In the genomic region with DNA sequence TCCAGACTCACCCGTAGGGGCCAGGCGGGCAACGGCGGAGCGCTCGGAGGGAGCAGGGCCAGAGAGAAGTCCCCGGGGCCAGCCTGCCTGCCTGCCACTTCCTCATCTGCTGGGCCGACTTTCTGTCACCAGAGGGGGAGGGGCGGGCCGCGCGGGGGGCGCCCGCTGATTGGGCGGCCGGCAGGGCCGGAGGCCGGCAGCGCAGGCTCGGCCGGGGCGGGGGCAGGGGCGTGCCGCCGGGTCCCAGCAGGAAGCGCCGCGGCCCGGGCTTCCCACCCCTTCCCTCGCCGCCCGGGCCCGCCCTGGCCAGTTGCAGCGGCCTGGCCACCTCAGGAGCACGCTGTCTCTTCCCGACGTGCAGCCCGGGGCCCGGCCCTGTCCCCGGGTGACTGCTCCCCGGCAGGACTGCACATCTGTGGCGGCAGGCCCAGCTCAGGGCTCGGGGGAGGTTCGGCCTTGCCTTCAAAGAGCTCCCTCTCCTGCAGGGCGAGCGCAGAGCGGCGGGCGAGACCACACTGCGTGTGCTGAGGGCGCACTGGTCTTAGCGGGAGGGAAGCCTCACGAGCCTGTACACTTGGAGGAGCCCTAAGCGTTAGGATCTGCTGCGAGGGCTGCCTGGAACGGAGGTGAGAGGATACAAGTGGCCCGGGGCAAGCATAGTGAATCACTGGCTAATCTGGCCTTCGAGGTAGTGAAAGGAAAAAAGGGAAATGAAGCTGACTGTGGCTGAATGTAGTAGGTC, we compare ENCODE assay signal across 1 cellular context.
A peak's percentile ranks its signal among the peaks of the same experiment; 100 is the strongest.
TF ChIP-seq lines count a peak whose summit lies in the region.

ELOVL1 (minus strand) TSS at position 108 of the 742 bp plus-strand sequence. CDS start 2,402 bp downstream, outside the sequence.

TF ChIP-seq in HepG2, 621 proteins besides CTCF, POLR2A, EP300 and RAD21 (continued from another document and continues in another):
- no peak; the same call in 1 of the 2 replicates for TF ChIP-seq KDM5A (IDR thresholded peaks at IDR 0.05; ENCODE audit: borderline replicate concordance, low read length)
- peak; percentile 72; the same call in 1 of the 2 replicates for TF ChIP-seq ZSCAN29 (CRISPR knock-in tag; conservative IDR thresholded peaks at IDR 0.05)
- TF ChIP-seq ZNF101 (CRISPR knock-in tag; IDR thresholded peaks at IDR 0.05; ENCODE audit: borderline replicate concordance, low read depth) = no peak
- peak; percentile 34 for TF ChIP-seq CHCHD3 (CRISPR knock-in tag; IDR thresholded peaks at IDR 0.05)
- TF ChIP-seq FOXC1 (CRISPR knock-in tag; IDR thresholded peaks at IDR 0.05; ENCODE audit: borderline replicate concordance) = no peak; the same call in 1 of the 2 replicates
- TF ChIP-seq AHDC1 (CRISPR knock-in tag; IDR thresholded peaks at IDR 0.05; ENCODE audit: borderline replicate concordance) = no peak; the same call in 1 of the 2 replicates
- no peak for TF ChIP-seq ISX (CRISPR knock-in tag; conservative IDR thresholded peaks at IDR 0.05)
- no peak for TF ChIP-seq ZNF329 (CRISPR knock-in tag; IDR thresholded peaks at IDR 0.05; ENCODE audit: low read depth)
- TF ChIP-seq KLF16 (CRISPR knock-in tag; IDR thresholded peaks at IDR 0.05) = peak in 1 of 2 experiments; percentile 88; a peak in 2 of 4 replicates
- TF ChIP-seq HMGA1 (CRISPR knock-in tag; conservative IDR thresholded peaks at IDR 0.05) = no peak
- peak; percentile 87 for TF ChIP-seq ZNF547 (CRISPR knock-in tag; IDR thresholded peaks at IDR 0.05)
- no peak for TF ChIP-seq ZNF75D (CRISPR knock-in tag; IDR thresholded peaks at IDR 0.05; ENCODE audit: borderline replicate concordance)
- TF ChIP-seq, protein P1, sequence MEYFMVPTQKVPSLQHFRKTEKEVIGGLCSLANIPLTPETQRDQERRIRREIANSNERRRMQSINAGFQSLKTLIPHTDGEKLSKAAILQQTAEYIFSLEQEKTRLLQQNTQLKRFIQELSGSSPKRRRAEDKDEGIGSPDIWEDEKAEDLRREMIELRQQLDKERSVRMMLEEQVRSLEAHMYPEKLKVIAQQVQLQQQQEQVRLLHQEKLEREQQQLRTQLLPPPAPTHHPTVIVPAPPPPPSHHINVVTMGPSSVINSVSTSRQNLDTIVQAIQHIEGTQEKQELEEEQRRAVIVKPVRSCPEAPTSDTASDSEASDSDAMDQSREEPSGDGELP (IDR thresholded peaks at IDR 0.05; ENCODE audit: borderline replicate concordance, low read depth) = peak; percentile 6; the same call in 1 of the 2 replicates
- peak; percentile 96 for TF ChIP-seq ZNF792 (CRISPR knock-in tag; IDR thresholded peaks at IDR 0.05)
- no peak for TF ChIP-seq NFIC (IDR thresholded peaks at IDR 0.05; ENCODE audit: low read length)
- TF ChIP-seq, protein P2, sequence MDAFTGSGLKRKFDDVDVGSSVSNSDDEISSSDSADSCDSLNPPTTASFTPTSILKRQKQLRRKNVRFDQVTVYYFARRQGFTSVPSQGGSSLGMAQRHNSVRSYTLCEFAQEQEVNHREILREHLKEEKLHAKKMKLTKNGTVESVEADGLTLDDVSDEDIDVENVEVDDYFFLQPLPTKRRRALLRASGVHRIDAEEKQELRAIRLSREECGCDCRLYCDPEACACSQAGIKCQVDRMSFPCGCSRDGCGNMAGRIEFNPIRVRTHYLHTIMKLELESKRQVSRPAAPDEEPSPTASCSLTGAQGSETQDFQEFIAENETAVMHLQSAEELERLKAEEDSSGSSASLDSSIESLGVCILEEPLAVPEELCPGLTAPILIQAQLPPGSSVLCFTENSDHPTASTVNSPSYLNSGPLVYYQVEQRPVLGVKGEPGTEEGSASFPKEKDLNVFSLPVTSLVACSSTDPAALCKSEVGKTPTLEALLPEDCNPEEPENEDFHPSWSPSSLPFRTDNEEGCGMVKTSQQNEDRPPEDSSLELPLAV (CRISPR knock-in tag; conservative IDR thresholded peaks at IDR 0.05; ENCODE audit: low read depth) = no peak
- TF ChIP-seq ZBTB38 (CRISPR knock-in tag; IDR thresholded peaks at IDR 0.05) = no peak; the same call in 1 of the 2 replicates
- TF ChIP-seq HOXA9 (CRISPR knock-in tag; IDR thresholded peaks at IDR 0.05; ENCODE audit: borderline replicate concordance) = peak; percentile 88; the same call in 1 of the 2 replicates
- peak; percentile 50; the same call in 1 of the 2 replicates for TF ChIP-seq TEAD2 (CRISPR knock-in tag; IDR thresholded peaks at IDR 0.05)
- TF ChIP-seq KLF6 (CRISPR knock-in tag; IDR thresholded peaks at IDR 0.05) = peak; percentile 89; the same call in 1 of the 2 replicates
- peak; percentile 65 for TF ChIP-seq NCOA2 (CRISPR knock-in tag; IDR thresholded peaks at IDR 0.05)
- TF ChIP-seq YEATS2 (CRISPR knock-in tag; IDR thresholded peaks at IDR 0.05; ENCODE audit: borderline replicate concordance) = peak; percentile 79
- TF ChIP-seq, protein P3, sequence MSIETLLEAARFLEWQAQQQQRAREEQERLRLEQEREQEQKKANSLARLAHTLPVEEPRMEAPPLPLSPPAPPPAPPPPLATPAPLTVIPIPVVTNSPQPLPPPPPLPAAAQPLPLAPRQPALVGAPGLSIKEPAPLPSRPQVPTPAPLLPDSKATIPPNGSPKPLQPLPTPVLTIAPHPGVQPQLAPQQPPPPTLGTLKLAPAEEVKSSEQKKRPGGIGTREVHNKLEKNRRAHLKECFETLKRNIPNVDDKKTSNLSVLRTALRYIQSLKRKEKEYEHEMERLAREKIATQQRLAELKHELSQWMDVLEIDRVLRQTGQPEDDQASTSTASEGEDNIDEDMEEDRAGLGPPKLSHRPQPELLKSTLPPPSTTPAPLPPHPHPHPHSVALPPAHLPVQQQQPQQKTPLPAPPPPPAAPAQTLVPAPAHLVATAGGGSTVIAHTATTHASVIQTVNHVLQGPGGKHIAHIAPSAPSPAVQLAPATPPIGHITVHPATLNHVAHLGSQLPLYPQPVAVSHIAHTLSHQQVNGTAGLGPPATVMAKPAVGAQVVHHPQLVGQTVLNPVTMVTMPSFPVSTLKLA (IDR thresholded peaks at IDR 0.05) = no peak
- no peak for TF ChIP-seq ZNF513 (CRISPR knock-in tag; conservative IDR thresholded peaks at IDR 0.05)
- TF ChIP-seq, protein P4, sequence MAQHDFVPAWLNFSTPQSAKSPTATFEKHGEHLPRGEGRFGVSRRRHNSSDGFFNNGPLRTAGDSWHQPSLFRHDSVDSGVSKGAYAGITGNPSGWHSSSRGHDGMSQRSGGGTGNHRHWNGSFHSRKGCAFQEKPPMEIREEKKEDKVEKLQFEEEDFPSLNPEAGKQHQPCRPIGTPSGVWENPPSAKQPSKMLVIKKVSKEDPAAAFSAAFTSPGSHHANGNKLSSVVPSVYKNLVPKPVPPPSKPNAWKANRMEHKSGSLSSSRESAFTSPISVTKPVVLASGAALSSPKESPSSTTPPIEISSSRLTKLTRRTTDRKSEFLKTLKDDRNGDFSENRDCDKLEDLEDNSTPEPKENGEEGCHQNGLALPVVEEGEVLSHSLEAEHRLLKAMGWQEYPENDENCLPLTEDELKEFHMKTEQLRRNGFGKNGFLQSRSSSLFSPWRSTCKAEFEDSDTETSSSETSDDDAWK (CRISPR knock-in tag; IDR thresholded peaks at IDR 0.05) = no peak
- no peak for TF ChIP-seq HNF1A (IDR thresholded peaks at IDR 0.05; ENCODE audit: low read depth)
- no peak for TF ChIP-seq HNF1A (CRISPR knock-in tag; IDR thresholded peaks at IDR 0.05; ENCODE audit: borderline replicate concordance)
- TF ChIP-seq FOXP1 (IDR thresholded peaks at IDR 0.05) = no peak
- no peak; the same call in 1 of the 2 replicates for TF ChIP-seq FOXP1 (CRISPR knock-in tag; IDR thresholded peaks at IDR 0.05)
- TF ChIP-seq ZNF546 (CRISPR knock-in tag; conservative IDR thresholded peaks at IDR 0.05) = peak; percentile 88; the same call in 1 of the 2 replicates
- no peak for TF ChIP-seq MAF1 (CRISPR knock-in tag; IDR thresholded peaks at IDR 0.05; ENCODE audit: borderline replicate concordance)
- peak; percentile 92 for TF ChIP-seq MXD3 (CRISPR knock-in tag; IDR thresholded peaks at IDR 0.05)
- no peak for TF ChIP-seq ZBTB14 (CRISPR knock-in tag; IDR thresholded peaks at IDR 0.05)
- TF ChIP-seq CREB1 (IDR thresholded peaks at IDR 0.05) = no peak
- TF ChIP-seq CREB1 (CRISPR knock-in tag; IDR thresholded peaks at IDR 0.05) = no peak
